In genomic region chr11:66685276-66686099, GRCh38 we compare ENCODE assay signal across 18 cellular contexts. TPM values are rescaled to one million over a fixed set of nuclear protein-coding genes. Genes with fewer than 3 reads are reported as not detected.
DNase-seq lines count a peak whose midpoint lies in the region; ATAC-seq and TF ChIP-seq lines count a peak whose summit lies in the region.
"Had no signal": no experiment of that assay in that cellular context is flagged by ENCODE, and none has a peak within 500 bp of the region (broad histone marks: within the 10 kb centered on the region; RNA-seq: fewer than 3 reads in every experiment).

No MANE protein-coding gene starts in this region.

- TF ChIP-seq POLR2A in spleen (IDR thresholded peaks at IDR 0.05) = no peak

- no peaks in the 10 kb centered on the region for H3K79me2 ChIP-seq in hepatocyte

- H3K27ac ChIP-seq in hepatocyte (peak overlapping the region; percentile 51), spleen (peak overlapping the region in 2 of 8 donors; percentile 9 to 44)
- H3K27ac ChIP-seq: adrenal gland; BLaER1 treated with 17β-estradiol and CSF1 and Interleukin-3, amounts not matched to agents 10 nM and 100 nM; thoracic aorta had no signal

- H3K4me2 ChIP-seq in hepatocyte = no peak overlapping the region
- H3K4me2 ChIP-seq: BLaER1 treated with 17β-estradiol and CSF1 and Interleukin-3, amounts not matched to agents 10 nM and 100 nM had no signal

- no peaks in the 10 kb centered on the region for H3K9me3 ChIP-seq in hepatocyte (ENCODE audit: low read depth)
- no peaks in the 10 kb centered on the region for H3K9me3 ChIP-seq in spleen
- H3K9me3 ChIP-seq: adrenal gland, thoracic aorta had no signal

- no peak for TF ChIP-seq CTCF in hepatocyte (IDR thresholded peaks at IDR 0.05; ENCODE audit: poor library complexity)
- no peak for TF ChIP-seq CTCF in spleen (IDR thresholded peaks at IDR 0.05 in 8 of 11, conservative IDR thresholded peaks at IDR 0.05 in 3 of 11)

- no peaks in the 10 kb centered on the region for H3K9me2 ChIP-seq in hepatocyte (replicated peaks; ENCODE audit: insufficient read depth)

- H3K4me3 ChIP-seq in hepatocyte = no peak overlapping the region
- H3K4me3 ChIP-seq in spleen = no peak overlapping the region
- H3K4me3 ChIP-seq: adrenal gland; BLaER1 treated with 17β-estradiol and CSF1 and Interleukin-3, amounts not matched to agents 10 nM and 100 nM; thoracic aorta had no signal

- intact Hi-C loops in spleen (cut with DNase I; ENCODE audit: low total_unique reads) = no loop called here

- H3K4me1 ChIP-seq in hepatocyte (ENCODE audit: insufficient read depth) (no peaks in the 10 kb centered on the region), spleen (peaks cover 0 to 15% (median 0%) of the 10 kb centered on the region in 6 donors)
- H3K4me1 ChIP-seq: adrenal gland had no signal

- H3K36me3 ChIP-seq in hepatocyte (replicated peaks; ENCODE audit: insufficient read depth, low read depth) = no peaks in the 10 kb centered on the region
- no peaks in the 10 kb centered on the region for H3K36me3 ChIP-seq in spleen
- H3K36me3 ChIP-seq: thoracic aorta had no signal

- H2AFZ ChIP-seq in hepatocyte = no peak overlapping the region

- H3K27me3 ChIP-seq in hepatocyte (no peaks in the 10 kb centered on the region), spleen (replicated peaks in 1 of 7) (no peaks in the 10 kb centered on the region)
- H3K27me3 ChIP-seq: adrenal gland; BLaER1 treated with 17β-estradiol and CSF1 and Interleukin-3, amounts not matched to agents 10 nM and 100 nM had no signal

- H4K20me1 ChIP-seq in hepatocyte (ENCODE audit: insufficient read depth, poor library complexity, severe bottlenecking) = no peaks in the 10 kb centered on the region

- ATAC-seq in GM18907 (IDR thresholded peaks at IDR 0.05; ENCODE audit: unreplicated experiment) = no peak
- ATAC-seq: activated CD8-positive, alpha-beta T cell treated with anti-CD3 and anti-CD28 coated beads, Interleukin-2, amount 10 ng/mL, durations not matched to agents 7 days and 5 days had no signal

- WGBS in hepatocyte (ENCODE audit: low lambda C conversion rate, missing lambda C conversion rate) = 87% methylated on average over 27 of the region's 27 CpGs
- WGBS in spleen, 5 donors = 68 to 81% (median 77%) methylated on average over 27 of the region's 27 CpGs

- DNase-seq in NCI-H2029 (lab: John Stamatoyannopoulos, UW) (peak; percentile 48), NCI-H2029 treated with DMSO at 0.1 percent for 48 hours (lab: John Stamatoyannopoulos, UW) (no peak), NCI-H69 (lab: John Stamatoyannopoulos, UW) (peak; percentile 56), hepatocyte (ENCODE audit: low spot score) (no peak), spleen (peak; percentile 71), medulla oblongata (ENCODE audit: extremely low spot score) (no peak)
- no peak for DNase-seq in stimulated activated naive CD4-positive, alpha-beta T cell treated with Interleukin-2 at 50 U/mL for 16 hours (lab: John Stamatoyannopoulos, UW)
- DNase-seq: 8988T; activated CD8-positive, alpha-beta T cell treated with anti-CD3 and anti-CD28 coated beads, Interleukin-2, amount 10 ng/mL, durations not matched to agents 7 days and 5 days; H9; Karpas-422; NCI-H1694; stimulated activated CD4-positive, alpha-beta T cell treated with anti-CD3 and anti-CD28 coated beads, Interleukin-4, amount 100 ng/mL, for 24 hours; T-helper 1 cell had no signal

RNA-seq across cellular contexts. Expression of gene RBM4B, which starts 7.8 kb away (rescaled TPM):
- total RNA-seq in hepatocyte (25.7 and 26.7 TPM in 2 replicates), spleen (10 to 100 TPM; 16.3 to 23.0 (median 18.8) TPM)
- polyA plus RNA-seq in hepatocyte (32.4 and 33.4 TPM in 2 replicates), spleen (10 to 100 TPM; 14.8 to 17.7 (median 14.9) TPM)

RNA-seq across cellular contexts. Expression of gene SPTBN2, which starts 43.5 kb away (rescaled TPM):
- total RNA-seq in hepatocyte (115 and 152 TPM in 2 replicates), spleen (1 to 10 TPM; 3.3 to 5.1 (median 3.7) TPM)
- polyA plus RNA-seq in hepatocyte (177 and 183 TPM in 2 replicates), spleen (1 to 10 TPM in 1 of 3 donors, under 1 TPM in 2; 0.61 to 1.5 (median 0.80) TPM)

RNA-seq across cellular contexts. Expression of gene RBM4, which starts 47.0 kb away (rescaled TPM):
- 129 and 150 TPM in 2 replicates for total RNA-seq in hepatocyte
- 139 and 151 TPM in 2 replicates for polyA plus RNA-seq in hepatocyte
- 100 to 1,000 TPM; 106 to 139 (median 127) TPM for total RNA-seq in spleen
- polyA plus RNA-seq in spleen = 100 to 1,000 TPM in 2 of 3 donors, 10 to 100 TPM in 1; 70.1 to 128 (median 102) TPM

Comparison
In these comparisons a context has a peak if more than half of its experiments do, and no peak if none do; other contexts are left out.
1. DNase-seq: peak in NCI-H2029 (single experiment), NCI-H69 (single experiment) and spleen (single experiment); none in NCI-H2029 treated with DMSO at 0.1 percent for 48 hours (single experiment), hepatocyte (single experiment), stimulated activated naive CD4-positive, alpha-beta T cell treated with Interleukin-2 at 50 U/mL for 16 hours (single experiment) and medulla oblongata (single experiment).
2. RNA of gene SPTBN2, which starts 43.5 kb away (total RNA-seq): 115 to 152 TPM in hepatocyte; 3.3 to 5.1 TPM in spleen; every median in the first group is over 10 times any median in the second.